8 cellular contexts compared by ENCODE assay signal in genomic region chr19:6476155-6476895, GRCh38. TPM values are rescaled to one million over a fixed set of nuclear protein-coding genes. Genes with fewer than 3 reads are reported as not detected.
A peak's percentile ranks its signal among the peaks of the same experiment; 100 is the strongest.
DNase-seq lines count a peak whose midpoint lies in the region; ATAC-seq lines count a peak whose summit lies in the region.

No MANE protein-coding gene starts in this region.

- H3K9me3 ChIP-seq in HUES64 (ENCODE audit: insufficient read depth, low read depth, low read length): no peaks in the 10 kb centered on the region

- DNase-seq in AG08395 (ENCODE audit: low spot score): peak; percentile 60
- peak; percentile 82 for DNase-seq in cerebellar cortex (ENCODE audit: low spot score)
- DNase-seq in kidney glomerular epithelial cell (lab: John Stamatoyannopoulos, UW): peak; percentile 53
- DNase-seq in stimulated activated CD4-positive, alpha-beta T cell treated with anti-CD3 and anti-CD28 coated beads, Interleukin-2, amount 100 ng/mL, for 4 hours (ENCODE audit: low read depth): peak; percentile 24
- no peak for DNase-seq in DMS79 (lab: John Stamatoyannopoulos, UW)
- DNase-seq in NCI-H1105 (lab: John Stamatoyannopoulos, UW): no peak

- no peak overlapping the region for H3K9ac ChIP-seq in HUES64 (ENCODE audit: low read depth, low read length)

- peak overlapping the region; percentile 59 for H3K4me3 ChIP-seq in HUES64 (ENCODE audit: low read length)

- H3K27me3 ChIP-seq in HUES64 (ENCODE audit: insufficient read depth, low read length): peaks cover 26% of the 10 kb centered on the region

- H3K36me3 ChIP-seq in HUES64 (ENCODE audit: insufficient read depth, low read length): no peaks in the 10 kb centered on the region

- WGBS in HUES64: 3% methylated on average over 33 of the region's 33 CpGs

- ATAC-seq in activated CD4-positive, CD25-positive, alpha-beta regulatory T cell treated with anti-CD3 and anti-CD28 coated beads, Interleukin-2, amount 50 U/mL, for 24 hours: peak; percentile 67 to 77

- H3K4me1 ChIP-seq in HUES64 (ENCODE audit: insufficient read depth, low read length): no peaks in the 10 kb centered on the region

- H3K27ac ChIP-seq in HUES64 (ENCODE audit: low read depth, low read length): no peak overlapping the region

RNA-seq across cellular contexts. Expression of gene DENND1C, which starts 5.3 kb away (rescaled TPM):
- 1.00 TPM for polyA plus RNA-seq in HUES64 (2013, experiment 1 of 2)
- polyA plus RNA-seq in HUES64 (2013, experiment 2 of 2): 1.8 TPM

RNA-seq across cellular contexts. Expression of gene CRB3, which starts 12.3 kb away (rescaled TPM):
- polyA plus RNA-seq in HUES64 (2013, experiment 1 of 2): 11.3 TPM
- polyA plus RNA-seq in HUES64 (2013, experiment 2 of 2): 7.9 TPM

RNA-seq across cellular contexts. Expression of gene SLC25A23, which starts 16.7 kb away (rescaled TPM):
- polyA plus RNA-seq in HUES64 (2013, experiment 1 of 2): 39.8 TPM
- 48.6 TPM for polyA plus RNA-seq in HUES64 (2013, experiment 2 of 2)

RNA-seq across cellular contexts. Expression of gene TUBB4A, which starts 25.8 kb away (rescaled TPM):
- 7.4 TPM for polyA plus RNA-seq in HUES64 (2013, experiment 1 of 2)
- 10.7 TPM for polyA plus RNA-seq in HUES64 (2013, experiment 2 of 2)

RNA-seq across cellular contexts. Expression of gene SLC25A41, which starts 42.8 kb away (rescaled TPM):
- 0.30 TPM for polyA plus RNA-seq in HUES64 (2013, experiment 1 of 2)
- 0.25 TPM for polyA plus RNA-seq in HUES64 (2013, experiment 2 of 2)

Comparison
In these comparisons a context has a peak if more than half of its experiments do, and no peak if none do; other contexts are left out.
1. DNase-seq: peak in AG08395 (single experiment), cerebellar cortex (single experiment), kidney glomerular epithelial cell (single experiment) and stimulated activated CD4-positive, alpha-beta T cell treated with anti-CD3 and anti-CD28 coated beads, Interleukin-2, amount 100 ng/mL, for 4 hours (single experiment); none in DMS79 (single experiment) and NCI-H1105 (single experiment).